In genomic region chr6:4025681-4026080, GRCh38 we compare ENCODE assay signal across 2 cellular contexts.
TF ChIP-seq lines count a peak whose summit lies in the region.

No MANE protein-coding gene starts in this region.

TF ChIP-seq in HepG2, 621 proteins besides CTCF, POLR2A, EP300 and RAD21:
- TF ChIP-seq ZKSCAN1 (IDR thresholded peaks at IDR 0.05; ENCODE audit: low read length) (peak; percentile 82; the same call in 1 of the 2 replicates), NFKBIZ (CRISPR knock-in tag; IDR thresholded peaks at IDR 0.05) (no peak)
TF ChIP-seq in HepG2: peak in this region for 1.

TF ChIP-seq in HEK293, 187 proteins besides CTCF, POLR2A, EP300 and RAD21:
- TF ChIP-seq, protein P1, sequence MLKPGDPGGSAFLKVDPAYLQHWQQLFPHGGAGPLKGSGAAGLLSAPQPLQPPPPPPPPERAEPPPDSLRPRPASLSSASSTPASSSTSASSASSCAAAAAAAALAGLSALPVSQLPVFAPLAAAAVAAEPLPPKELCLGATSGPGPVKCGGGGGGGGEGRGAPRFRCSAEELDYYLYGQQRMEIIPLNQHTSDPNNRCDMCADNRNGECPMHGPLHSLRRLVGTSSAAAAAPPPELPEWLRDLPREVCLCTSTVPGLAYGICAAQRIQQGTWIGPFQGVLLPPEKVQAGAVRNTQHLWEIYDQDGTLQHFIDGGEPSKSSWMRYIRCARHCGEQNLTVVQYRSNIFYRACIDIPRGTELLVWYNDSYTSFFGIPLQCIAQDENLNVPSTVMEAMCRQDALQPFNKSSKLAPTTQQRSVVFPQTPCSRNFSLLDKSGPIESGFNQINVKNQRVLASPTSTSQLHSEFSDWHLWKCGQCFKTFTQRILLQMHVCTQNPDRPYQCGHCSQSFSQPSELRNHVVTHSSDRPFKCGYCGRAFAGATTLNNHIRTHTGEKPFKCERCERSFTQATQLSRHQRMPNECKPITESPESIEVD (tag by site-specific recombination; IDR thresholded peaks at IDR 0.05): 0 out of 2 replicates have a peak, but pooled peaks have one; percentile 10
- no peak for TF ChIP-seq ZNF341 (tag by site-specific recombination; IDR thresholded peaks at IDR 0.05; ENCODE audit: low read depth)
- TF ChIP-seq FEZF1 (tag by site-specific recombination; IDR thresholded peaks at IDR 0.05): peak; percentile 53
TF ChIP-seq in HEK293: peak in this region for 2.
